ENCODE assay signal across 20 cellular contexts in the genomic region with DNA sequence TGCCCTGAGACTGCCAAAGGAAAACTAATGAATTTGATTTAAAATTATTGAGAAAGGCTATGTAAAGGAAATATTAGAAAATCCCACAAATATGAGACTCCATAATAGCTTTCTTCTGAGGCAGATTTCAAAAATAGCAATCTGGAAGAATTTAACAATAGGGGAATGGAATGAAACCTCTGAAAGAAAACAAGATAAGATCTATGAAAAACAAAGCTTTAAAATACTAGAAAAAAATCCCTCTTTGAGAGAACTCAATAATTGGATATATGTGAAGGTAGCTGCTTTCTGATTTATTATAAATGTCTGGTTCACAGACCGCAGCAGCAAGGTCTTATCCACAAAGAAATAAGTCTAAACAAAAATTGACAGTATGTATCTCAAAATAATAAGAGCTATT.
DNase-seq lines count a peak whose midpoint lies in the region; ATAC-seq, FAIRE-seq and TF ChIP-seq lines count a peak whose summit lies in the region.
"Had no signal": no experiment of that assay in that cellular context is flagged by ENCODE, and none has a peak within 500 bp of the region (broad histone marks: within the 10 kb centered on the region; RNA-seq: fewer than 3 reads in every experiment).

No MANE protein-coding gene starts in this region.

- H3K4me3 ChIP-seq in AG10803 (ENCODE audit: low read length) (no peak overlapping the region), Loucy (ENCODE audit: low read length, poor library complexity, severe bottlenecking) (no peak overlapping the region), adipocyte (ENCODE audit: low read length) (no peak overlapping the region), fibroblast of the aortic adventitia (ENCODE audit: low read depth, low read length) (no peak overlapping the region)
- H3K4me3 ChIP-seq: BLaER1, SK-N-MC had no signal

- DNase-seq in AG10803 (ENCODE audit: low read depth) (peak; percentile 81), adipocyte (ENCODE audit: low read depth) (peak; percentile 72), fibroblast of the aortic adventitia (ENCODE audit: low read depth) (peak; percentile 67), H54 (ENCODE audit: insufficient read length, low spot score) (no peak)
- no peak for DNase-seq in activated CD4-positive, CD25-positive, alpha-beta regulatory T cell treated with anti-CD3 and anti-CD28 coated beads, Interleukin-2, amount 50 U/mL, for 72 hours
- DNase-seq: 8988T, DMS 273 treated with DMSO at 0.1 percent for 48 hours, HCEC 1CT, KG1, NCI-H1048, NCI-H146, NCI-H2081 treated with DMSO at 0.1 percent for 48 hours, NCI-H510A, NCI-H774 had no signal

- no peaks in the 10 kb centered on the region for H3F3A ChIP-seq in Loucy (ENCODE audit: low read depth)

- no peak for FAIRE-seq in H54 (lab: Jason Lieb, UNC)

- H4K20me1 ChIP-seq in Loucy (ENCODE audit: insufficient read depth, low read length, poor library complexity, severe bottlenecking): no peaks in the 10 kb centered on the region
- H4K20me1 ChIP-seq: BLaER1 had no signal

- H3K9ac ChIP-seq in Loucy (ENCODE audit: low read depth, low read length, poor library complexity, severe bottlenecking): no peak overlapping the region
- no peak overlapping the region for H3K9ac ChIP-seq in adipocyte (ENCODE audit: low read length)
- H3K9ac ChIP-seq: BLaER1 had no signal

- ATAC-seq in HG03571 (IDR thresholded peaks at IDR 0.05; ENCODE audit: unreplicated experiment) (no peak), HG02763 (IDR thresholded peaks at IDR 0.05; ENCODE audit: unreplicated experiment) (no peak)
- ATAC-seq: Right ventricle myocardium inferior had no signal

- TF ChIP-seq POLR2A in H54 (IDR thresholded peaks at IDR 0.05; ENCODE audit: low read depth, low read length): no peak

- no peaks in the 10 kb centered on the region for H3K9me2 ChIP-seq in Loucy (replicated peaks; ENCODE audit: low read depth, low read length)

- peaks cover 20% of the 10 kb centered on the region for H3K4me1 ChIP-seq in Loucy (ENCODE audit: insufficient read depth, low read length, poor library complexity, severe bottlenecking)
- peaks cover 7% of the 10 kb centered on the region for H3K4me1 ChIP-seq in adipocyte (ENCODE audit: control insufficient read depth, insufficient read depth, low read length)

- H3K79me2 ChIP-seq in Loucy (ENCODE audit: insufficient read depth, low read length): no peaks in the 10 kb centered on the region

- no peak overlapping the region for H2AFZ ChIP-seq in Loucy (ENCODE audit: low read length)

- peak overlapping the region; percentile 27 for H3K4me2 ChIP-seq in Loucy (ENCODE audit: low read depth, low read length, poor library complexity, severe bottlenecking)
- H3K4me2 ChIP-seq: BLaER1 had no signal

- H3K36me3 ChIP-seq in Loucy (ENCODE audit: insufficient read depth, low read length) (no peaks in the 10 kb centered on the region), adipocyte (ENCODE audit: control insufficient read depth, insufficient read depth, low read length, severe bottlenecking) (no peaks in the 10 kb centered on the region)
- H3K36me3 ChIP-seq: BLaER1 had no signal

- no peaks in the 10 kb centered on the region for H3K9me3 ChIP-seq in Loucy (ENCODE audit: insufficient read depth, low read depth, low read length)
- no peaks in the 10 kb centered on the region for H3K9me3 ChIP-seq in adipocyte (ENCODE audit: control insufficient read depth, low read length)
- H3K9me3 ChIP-seq: BLaER1 had no signal

- H3K27me3 ChIP-seq in Loucy (ENCODE audit: insufficient read depth, low read length, poor library complexity, severe bottlenecking): no peaks in the 10 kb centered on the region
- no peaks in the 10 kb centered on the region for H3K27me3 ChIP-seq in adipocyte (replicated peaks; ENCODE audit: control insufficient read depth, insufficient read depth, low read length)
- H3K27me3 ChIP-seq: BLaER1 had no signal

- TF ChIP-seq CTCF in AG10803 (conservative IDR thresholded peaks at IDR 0.05; ENCODE audit: low read length) (no peak), Loucy (conservative IDR thresholded peaks at IDR 0.05; ENCODE audit: low read length) (no peak), fibroblast of the aortic adventitia (IDR thresholded peaks at IDR 0.05; ENCODE audit: insufficient read depth, low read length) (no peak)

Comparison
In these comparisons a context has a peak if more than half of its experiments do, and no peak if none do; other contexts are left out.
1. DNase-seq: peak in AG10803 (single experiment), adipocyte (single experiment) and fibroblast of the aortic adventitia (single experiment); none in H54 (single experiment) and activated CD4-positive, CD25-positive, alpha-beta regulatory T cell treated with anti-CD3 and anti-CD28 coated beads, Interleukin-2, amount 50 U/mL, for 72 hours (single experiment).